ENCODE assay signal across 11 cellular contexts in the genomic region with DNA sequence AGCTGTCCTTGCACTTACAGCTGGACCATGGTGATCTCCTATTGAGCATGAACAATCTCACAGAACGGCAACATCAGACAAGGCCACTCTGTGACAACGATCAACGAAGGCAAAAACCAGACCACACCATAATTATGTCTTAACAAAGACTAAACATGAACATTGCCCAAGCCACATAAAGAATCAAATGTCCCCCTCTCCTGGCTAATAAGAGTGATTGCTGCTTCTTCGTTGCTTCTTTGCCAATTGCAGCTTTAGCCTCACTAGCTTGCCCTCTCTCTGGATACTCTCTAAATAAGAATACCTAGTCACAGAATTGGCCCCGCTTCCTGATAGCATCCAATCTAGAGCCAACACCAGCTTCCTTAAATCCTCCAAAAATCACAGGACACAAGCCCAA. TPM values are rescaled to one million over a fixed set of nuclear protein-coding genes. Genes with fewer than 3 reads are reported as not detected.
DNase-seq lines count a peak whose midpoint lies in the region; ATAC-seq and TF ChIP-seq lines count a peak whose summit lies in the region.
"Had no signal": no experiment of that assay in that cellular context is flagged by ENCODE, and none has a peak within 500 bp of the region (broad histone marks: within the 10 kb centered on the region; RNA-seq: fewer than 3 reads in every experiment).

No MANE protein-coding gene starts in this region.

- H3K9me3 ChIP-seq in OCI-LY3 (ENCODE audit: insufficient read depth, low read length) (no peaks in the 10 kb centered on the region), fibroblast of lung (ENCODE audit: control insufficient read depth, insufficient read depth, low read depth, low read length) (no peaks in the 10 kb centered on the region)

- H3K79me2 ChIP-seq in OCI-LY3 (ENCODE audit: low read length) (no peaks in the 10 kb centered on the region), fibroblast of lung (ENCODE audit: control insufficient read depth, insufficient read depth, low read length) (no peaks in the 10 kb centered on the region)

- 0 out of 2 replicates have a peak, but pooled peaks cover 3% of the 10 kb centered on the region for H3K27me3 ChIP-seq in OCI-LY3 (ENCODE audit: low read depth, low read length)
- H3K27me3 ChIP-seq in fibroblast of lung (ENCODE audit: control insufficient read depth, insufficient read depth, low read length), result no peaks in the 10 kb centered on the region

- no peak overlapping the region for H2AFZ ChIP-seq in OCI-LY3 (ENCODE audit: low read depth, low read length)
- no peak overlapping the region for H2AFZ ChIP-seq in fibroblast of lung (ENCODE audit: low read length)

- POLR2A ChIA-PET in AG04449 (lab: Yijun Ruan, JAX), result no interaction called here

- H3K36me3 ChIP-seq in OCI-LY3 (replicated peaks; ENCODE audit: low read depth, low read length) (no peaks in the 10 kb centered on the region), fibroblast of lung (ENCODE audit: control insufficient read depth, insufficient read depth, low read length) (no peaks in the 10 kb centered on the region)

- TF ChIP-seq CTCF in AG04449 (IDR thresholded peaks at IDR 0.05; ENCODE audit: insufficient read depth, low read length, missing control alignments) (peak; percentile 6), OCI-LY3 (IDR thresholded peaks at IDR 0.05; ENCODE audit: low read depth, low read length) (peak; percentile 44), fibroblast of lung (conservative IDR thresholded peaks at IDR 0.05 in 1 of 2, IDR thresholded peaks at IDR 0.05 in 1 of 2; ENCODE audit: low read depth in 1 of 2, low read length in 2 of 2) (peak in 1 of 2 donors; percentile 18)

- H4K20me1 ChIP-seq in OCI-LY3 (ENCODE audit: insufficient read depth, low read length) (no peaks in the 10 kb centered on the region), fibroblast of lung (ENCODE audit: control insufficient read depth, extremely low read depth, insufficient read depth, low read length) (no peaks in the 10 kb centered on the region)

- no peak overlapping the region for H3K27ac ChIP-seq in OCI-LY3 (ENCODE audit: low read length)
- H3K27ac ChIP-seq in fibroblast of lung (ENCODE audit: insufficient read depth, low read length), result no peak overlapping the region

- ATAC-seq in HG02938 (IDR thresholded peaks at IDR 0.05; ENCODE audit: unreplicated experiment) (no peak), HG03097 (IDR thresholded peaks at IDR 0.05; ENCODE audit: low FRiP score, unreplicated experiment) (no peak), GM18517 (IDR thresholded peaks at IDR 0.05; ENCODE audit: unreplicated experiment) (no peak)
- ATAC-seq: left colon had no signal

- H3K4me3 ChIP-seq in AG04449 (ENCODE audit: low read depth, low read length), result no peak overlapping the region
- no peak overlapping the region for H3K4me3 ChIP-seq in OCI-LY3 (ENCODE audit: low read length)
- no peak overlapping the region for H3K4me3 ChIP-seq in fibroblast of lung (replicated peaks in 1 of 4; ENCODE audit: control extremely low read depth in 1 of 4, insufficient read depth in 1 of 4, low read depth in 3 of 4, low read length in 4 of 4)

- CTCF ChIA-PET in AG04449 (lab: Yijun Ruan, JAX), result interaction anchor here (1.0 kb wide), 1 partner anchor 347 kb away, joined by 4 read pairs; no protein-coding TSS in a partner anchor

- no peak overlapping the region for H3K9ac ChIP-seq in OCI-LY3 (ENCODE audit: low read length)
- H3K9ac ChIP-seq in fibroblast of lung (ENCODE audit: insufficient read depth, low read length), result no peak overlapping the region

- no peak overlapping the region for H3K4me2 ChIP-seq in OCI-LY3 (ENCODE audit: low read length)
- no peak overlapping the region for H3K4me2 ChIP-seq in fibroblast of lung (ENCODE audit: extremely low read depth, insufficient read depth, low read length)

- DNase-seq in AG04449 (ENCODE audit: low read depth, low spot score) (no peak), GM03348 (ENCODE audit: low spot score) (peak; percentile 26), fibroblast of lung (ENCODE audit: low read depth in 2 of 2) (peak; percentile 13 to 20), cerebellar nuclear complex (lab: John Stamatoyannopoulos, UW) (no peak)
- DNase-seq: aorta, left colon, T-helper 9 cell had no signal

- H3K4me1 ChIP-seq in OCI-LY3 (ENCODE audit: low read length) (no peaks in the 10 kb centered on the region), fibroblast of lung (ENCODE audit: control insufficient read depth, extremely low read depth, insufficient read depth, low read length) (no peaks in the 10 kb centered on the region)

RNA-seq across cellular contexts. Expression of a gene that starts 41.5 kb away (rescaled TPM):
- total RNA-seq in fibroblast of lung, result 109 and 201 TPM in 2 replicates
- 127 and 148 TPM in 2 replicates for polyA plus RNA-seq in fibroblast of lung
- 98.3 and 136 TPM in 2 replicates for polyA plus RNA-seq in fibroblast of lung (2012)
- polyA minus RNA-seq in fibroblast of lung (ENCODE audit: low replicate concordance), result 26.5 and 32.6 TPM in 2 replicates

Comparison
In these comparisons a context has a peak if more than half of its experiments do, and no peak if none do; other contexts are left out.
1. DNase-seq: peak in GM03348 (single experiment) and fibroblast of lung (2 of 2); none in AG04449 (single experiment) and cerebellar nuclear complex (0 of 2).